ENCODE assay signal across 1 cellular context in the genomic region with DNA sequence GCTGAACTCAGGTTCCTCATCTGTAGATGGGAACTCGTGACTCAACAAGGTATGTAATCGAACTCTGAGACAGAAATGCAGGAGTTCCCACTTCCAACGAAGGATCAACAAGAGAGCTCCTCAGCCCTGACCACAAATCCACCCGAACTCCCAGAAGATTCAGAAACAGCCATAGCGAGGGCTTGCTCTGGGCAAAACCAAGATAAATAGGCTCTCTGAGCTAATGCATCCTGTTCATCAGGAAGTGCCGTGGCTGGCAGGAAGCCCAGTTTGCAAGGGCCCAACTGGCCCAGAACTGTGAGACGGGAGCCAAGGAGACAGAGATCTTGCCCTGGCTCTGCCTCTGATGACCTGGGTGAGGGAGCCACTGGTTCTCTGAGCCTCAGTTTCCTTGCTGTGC.
TF ChIP-seq lines count a peak whose summit lies in the region.

No MANE protein-coding gene starts in this region.

TF ChIP-seq in SK-N-SH, 30 proteins besides CTCF, POLR2A, EP300 and RAD21 (continued from another document):
- no peak for TF ChIP-seq TAF1 (IDR thresholded peaks at IDR 0.05; ENCODE audit: borderline replicate concordance, low read depth, low read length)
- TF ChIP-seq JUND (IDR thresholded peaks at IDR 0.05), result no peak
